8 cellular contexts compared by ENCODE assay signal in genomic region chr11:32893947-32894827, GRCh38. TPM values are rescaled to one million over a fixed set of nuclear protein-coding genes. Genes with fewer than 3 reads are reported as not detected.
A peak's percentile ranks its signal among the peaks of the same experiment; 100 is the strongest.
DNase-seq lines count a peak whose midpoint lies in the region; ATAC-seq and TF ChIP-seq lines count a peak whose summit lies in the region.

No MANE protein-coding gene starts in this region.

- H3K9ac ChIP-seq in SK-N-MC (ENCODE audit: insufficient read length), result peak overlapping the region; percentile 87

- H3K36me3 ChIP-seq in SK-N-MC (ENCODE audit: insufficient read depth, low read length) (no peaks in the 10 kb centered on the region), kidney epithelial cell (ENCODE audit: control insufficient read depth, insufficient read depth, low read length) (no peaks in the 10 kb centered on the region)

- ATAC-seq in HG03521 (IDR thresholded peaks at IDR 0.05; ENCODE audit: unreplicated experiment), result no peak

- no peaks in the 10 kb centered on the region for H3K9me3 ChIP-seq in SK-N-MC (ENCODE audit: low read depth, low read length)

- no peak overlapping the region for H3K27ac ChIP-seq in SK-N-MC

- peak overlapping the region; percentile 93 for H3K4me3 ChIP-seq in GM12875 (ENCODE audit: low read depth, low read length)
- peak overlapping the region; percentile 96 for H3K4me3 ChIP-seq in SK-N-MC
- H3K4me3 ChIP-seq in choroid plexus epithelial cell (ENCODE audit: low read depth, low read length), result peak overlapping the region; percentile 83
- H3K4me3 ChIP-seq in kidney epithelial cell (ENCODE audit: low read depth, low read length), result peak overlapping the region; percentile 86

- TF ChIP-seq CTCF in GM12875 (IDR thresholded peaks at IDR 0.05; ENCODE audit: borderline replicate concordance, insufficient read depth, low read depth, low read length) (no peak), choroid plexus epithelial cell (conservative IDR thresholded peaks at IDR 0.05; ENCODE audit: low read depth, low read length) (no peak), kidney epithelial cell (IDR thresholded peaks at IDR 0.05; ENCODE audit: insufficient read depth, low read length, poor library complexity, severe bottlenecking) (no peak)

- in situ Hi-C loops in ACHN (cut with HindIII; ENCODE audit: low pct_ligation_motif_present, low pct_unique_long_range_greater_than_20kb, low sequenced_read_pairs), result no loop called here

- H3K27me3 ChIP-seq in kidney epithelial cell (ENCODE audit: control insufficient read depth, insufficient read depth, low read length), result no peaks in the 10 kb centered on the region

- DNase-seq in ACHN (peak; percentile 89), NCI-H1092 (lab: John Stamatoyannopoulos, UW) (peak; percentile 21), SK-N-MC (ENCODE audit: low read depth, low spot score) (no peak), choroid plexus epithelial cell (ENCODE audit: low read depth) (peak; percentile 90), kidney epithelial cell (ENCODE audit: low read depth) (peak; percentile 83)
- DNase-seq in stimulated activated CD4-positive, alpha-beta T cell treated with anti-CD3 and anti-CD28 coated beads, Interleukin-2, amount 100 ng/mL, for 24 hours, result peak; percentile 14 to 24

RNA-seq across cellular contexts. Expression of gene QSER1, which starts 1.6 kb away (rescaled TPM):
- total RNA-seq in kidney epithelial cell, result 21.6 and 24.6 TPM in 2 replicates
